ENCODE assay signal across 10 cellular contexts in the genomic region with DNA sequence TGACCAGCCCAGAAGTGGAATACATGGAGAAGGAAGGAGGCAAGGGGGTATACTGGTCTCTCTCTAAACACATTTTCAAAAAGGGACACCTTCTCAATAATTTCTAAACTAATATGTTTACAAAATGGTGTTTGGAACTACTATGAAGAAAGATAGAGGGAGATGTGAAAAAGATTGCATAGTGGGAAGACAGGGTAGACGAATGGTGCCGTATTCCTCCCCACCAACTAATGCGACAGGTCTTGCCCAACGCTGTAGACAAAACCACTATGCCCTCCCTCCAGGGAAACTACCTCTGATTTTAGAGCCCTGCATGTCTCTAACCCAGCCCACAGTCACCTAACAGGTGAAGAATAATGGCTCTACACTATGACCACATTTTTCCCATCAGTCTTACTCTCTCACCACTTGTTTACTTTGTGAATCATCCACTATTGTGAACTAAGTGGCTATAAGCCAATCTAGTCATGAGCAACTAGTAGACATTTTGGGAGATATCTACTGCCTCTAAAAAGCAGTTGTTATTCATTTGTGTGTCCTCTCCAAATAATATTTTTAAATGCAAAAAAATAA.
DNase-seq lines count a peak whose midpoint lies in the region; ATAC-seq and TF ChIP-seq lines count a peak whose summit lies in the region.
"Had no signal": no experiment of that assay in that cellular context is flagged by ENCODE, and none has a peak within 500 bp of the region (broad histone marks: within the 10 kb centered on the region; RNA-seq: fewer than 3 reads in every experiment).

No MANE protein-coding gene starts in this region.

- no peak overlapping the region for H3K4me3 Mint-ChIP-seq in natural killer cell

- no peaks in the 10 kb centered on the region for H3K36me3 Mint-ChIP-seq in natural killer cell

- no peak overlapping the region for H3K27ac Mint-ChIP-seq in natural killer cell

- no peaks in the 10 kb centered on the region for H3K4me1 Mint-ChIP-seq in natural killer cell

- peaks cover 2 to 3% of the 10 kb centered on the region in 2 donors for H3K9me3 Mint-ChIP-seq in natural killer cell

- intact Hi-C loops in natural killer cell (cut with micrococcal nuclease) = no loop called here

- ATAC-seq in natural killer cell (peak in 2 of 3 donors; percentile 49 to 61), GM21423 (IDR thresholded peaks at IDR 0.05; ENCODE audit: unreplicated experiment) (no peak)

- peak; percentile 61 for DNase-seq in H4 (ENCODE audit: low spot score)
- peak; percentile 67 for DNase-seq in NCI-H2196 (lab: John Stamatoyannopoulos, UW; ENCODE audit: unreplicated experiment)
- DNase-seq in dermis blood vessel endothelial cell = peak; percentile 78
- DNase-seq in natural killer cell = no peak
- no peak for DNase-seq in putamen (ENCODE audit: low spot score)
- DNase-seq in NCI-H128 (lab: John Stamatoyannopoulos, UW; ENCODE audit: unreplicated experiment) = no peak
- DNase-seq in retina = no peak
- DNase-seq: DND-41, dorsolateral prefrontal cortex had no signal

- TF ChIP-seq CTCF in natural killer cell (IDR thresholded peaks at IDR 0.05) = no peak

- no peaks in the 10 kb centered on the region for H3K27me3 Mint-ChIP-seq in natural killer cell (ENCODE audit: low read depth in 2 of 2)

Comparison
In these comparisons a context has a peak if more than half of its experiments do, and no peak if none do; other contexts are left out.
1. DNase-seq: peak in H4 (single experiment), NCI-H2196 (single experiment) and dermis blood vessel endothelial cell (single experiment); none in natural killer cell (single experiment), putamen (single experiment), NCI-H128 (single experiment) and retina (single experiment).